Comparison of ENCODE assay signal across 7 cellular contexts in genomic region chr2:130228467-130229160, GRCh38. TPM values are rescaled to one million over a fixed set of nuclear protein-coding genes. Genes with fewer than 3 reads are reported as not detected.
"Had no signal": no experiment of that assay in that cellular context is flagged by ENCODE, and none has a peak within 500 bp of the region (broad histone marks: within the 10 kb centered on the region; RNA-seq: fewer than 3 reads in every experiment).

No MANE protein-coding gene starts in this region.

RNA-seq across cellular contexts. Expression of gene TUBA3E, which starts 30.4 kb away (rescaled TPM):
- total RNA-seq: activated CD4-positive, alpha-beta memory T cell treated with anti-CD3 and anti-CD28 coated beads, Interleukin-2, amount 10 ng/mL, durations not matched to agents 7 days and 5 days; activated CD8-positive, alpha-beta memory T cell treated with anti-CD3 and anti-CD28 coated beads, Interleukin-2, amount 10 ng/mL, durations not matched to agents 7 days and 5 days; bronchial epithelial cell; NCI-H460; RPMI7951; SK-MEL-5; T-cell had no signal
